8 cellular contexts compared by ENCODE assay signal in genomic region chr9:87793292-87793691, GRCh38.
A peak's percentile ranks its signal among the peaks of the same experiment; 100 is the strongest.
DNase-seq lines count a peak whose midpoint lies in the region; ATAC-seq and TF ChIP-seq lines count a peak whose summit lies in the region.

No MANE protein-coding gene starts in this region.

- no peaks in the 10 kb centered on the region for H3K9me2 ChIP-seq in Karpas-422 (replicated peaks; ENCODE audit: insufficient read depth, low read length)

- H3K27ac ChIP-seq in Karpas-422 (ENCODE audit: low read length) (no peak overlapping the region), mammary epithelial cell (ENCODE audit: insufficient read depth, low read depth, low read length) (no peak overlapping the region), muscle layer of duodenum (ENCODE audit: low read length) (peak overlapping the region; percentile 62), ovary (no peak overlapping the region)

- in situ Hi-C loops in mammary epithelial cell (cut with MboI; ENCODE audit: low sequenced_read_pairs in 2 of 2): no loop called here

- no peak overlapping the region for H3K9ac ChIP-seq in Karpas-422 (ENCODE audit: low read length)
- no peak overlapping the region for H3K9ac ChIP-seq in mammary epithelial cell (ENCODE audit: insufficient read depth, low read length)

- H3K9me3 ChIP-seq in Karpas-422 (ENCODE audit: low read length) (no peaks in the 10 kb centered on the region), mammary epithelial cell (replicated peaks; ENCODE audit: insufficient read depth, low read length) (no peaks in the 10 kb centered on the region), muscle layer of duodenum (ENCODE audit: control insufficient read depth in 1 of 2, low read length in 2 of 2) (no peaks in the 10 kb centered on the region), ovary (no peaks in the 10 kb centered on the region)

- CTCF ChIA-PET in mammary epithelial cell (lab: Charles Lee; ENCODE audit: low non-redundant PET): no interaction called here

- no TSS peak for BruUV-seq in mammary epithelial cell (replicated peaks; lab: Mats Ljungman, UMichigan)

- intact Hi-C loops in mammary epithelial cell (cut with micrococcal nuclease) (loop anchor here (5.0 kb wide), 1 partner anchor 51 kb away; no protein-coding TSS in a partner anchor), ovary (cut with DNase I) (no loop called here)

- dilution Hi-C loops in mammary epithelial cell (cut with HindIII; ENCODE audit: low sequenced_read_pairs): no loop called here

- H2AFZ ChIP-seq in Karpas-422 (ENCODE audit: low read length) (no peak overlapping the region), mammary epithelial cell (ENCODE audit: low read depth, low read length) (no peak overlapping the region)

- H3K4me3 ChIP-seq in Karpas-422 (ENCODE audit: low read length): no peak overlapping the region
- H3K4me3 ChIP-seq in mammary epithelial cell (replicated peaks in 1 of 3; ENCODE audit: insufficient read depth in 1 of 3, low read depth in 2 of 3, low read length in 3 of 3): no peak overlapping the region
- no peak overlapping the region for H3K4me3 ChIP-seq in muscle layer of duodenum (ENCODE audit: low read depth in 1 of 2, low read length in 2 of 2)
- no peak overlapping the region for H3K4me3 ChIP-seq in ovary

- DNase-seq in AML-193 (lab: John Stamatoyannopoulos, UW) (peak; percentile 75 to 84), Karpas-422 (no peak), mammary epithelial cell (peak; percentile 70), ovary (no peak), NAMALWA (ENCODE audit: low spot score) (no peak)

- peaks cover 5% of the 10 kb centered on the region for H3K4me1 ChIP-seq in Karpas-422 (ENCODE audit: low read length)
- H3K4me1 ChIP-seq in mammary epithelial cell (ENCODE audit: insufficient read depth, low read length): peaks cover 10% of the 10 kb centered on the region
- no peaks in the 10 kb centered on the region for H3K4me1 ChIP-seq in muscle layer of duodenum (ENCODE audit: control insufficient read depth in 1 of 2, insufficient read depth in 2 of 2, low read length in 2 of 2)
- no peaks in the 10 kb centered on the region for H3K4me1 ChIP-seq in ovary (ENCODE audit: insufficient read depth)

- H3K36me3 ChIP-seq in Karpas-422 (ENCODE audit: insufficient read depth, low read length) (no peaks in the 10 kb centered on the region), mammary epithelial cell (ENCODE audit: insufficient read depth, low read length) (no peaks in the 10 kb centered on the region), muscle layer of duodenum (ENCODE audit: control insufficient read depth in 1 of 2, insufficient read depth in 2 of 2, low read length in 2 of 2) (no peaks in the 10 kb centered on the region), ovary (no peaks in the 10 kb centered on the region)

- TF ChIP-seq POLR2A in ovary (IDR thresholded peaks at IDR 0.05): no peak

- no peak for TF ChIP-seq EP300 in ovary (IDR thresholded peaks at IDR 0.05)

- H4K20me1 ChIP-seq in Karpas-422 (ENCODE audit: insufficient read depth, low read depth, low read length): no peaks in the 10 kb centered on the region
- no peaks in the 10 kb centered on the region for H4K20me1 ChIP-seq in mammary epithelial cell (ENCODE audit: insufficient read depth, low read length)

- H3K27me3 ChIP-seq in Karpas-422 (ENCODE audit: low read length): no peaks in the 10 kb centered on the region
- no peaks in the 10 kb centered on the region for H3K27me3 ChIP-seq in mammary epithelial cell (ENCODE audit: insufficient read depth, low read length)
- no peaks in the 10 kb centered on the region for H3K27me3 ChIP-seq in muscle layer of duodenum (ENCODE audit: low read depth, low read length)
- no peaks in the 10 kb centered on the region for H3K27me3 ChIP-seq in ovary

- TF ChIP-seq CTCF in mammary epithelial cell (conservative IDR thresholded peaks at IDR 0.05 in 1 of 2, IDR thresholded peaks at IDR 0.05 in 1 of 2; ENCODE audit: extremely low read depth in 1 of 2, insufficient read depth in 1 of 2, low read depth in 1 of 2, low read length in 2 of 2): no peak
- TF ChIP-seq CTCF in ovary (IDR thresholded peaks at IDR 0.05): no peak

- 78% methylated on average over 6 of the region's 6 CpGs for WGBS in mammary epithelial cell (ENCODE audit: low coverage, missing lambda C conversion rate)
- WGBS in ovary, 3 donors: 49 to 57% (median 53%) methylated on average over 6 of the region's 6 CpGs

- no peak for ATAC-seq in GM21576 (IDR thresholded peaks at IDR 0.05; ENCODE audit: unreplicated experiment)
- no peak for ATAC-seq in HG02840 (IDR thresholded peaks at IDR 0.05; ENCODE audit: low FRiP score, unreplicated experiment)

- H3K4me2 ChIP-seq in Karpas-422 (ENCODE audit: low read depth, low read length, poor library complexity, severe bottlenecking) (peak overlapping the region; percentile 20), mammary epithelial cell (ENCODE audit: insufficient read depth, low read depth, low read length) (no peak overlapping the region)

- H3K79me2 ChIP-seq in Karpas-422 (ENCODE audit: low read length): no peaks in the 10 kb centered on the region
- no peaks in the 10 kb centered on the region for H3K79me2 ChIP-seq in mammary epithelial cell (ENCODE audit: insufficient read depth, low read length)

Comparison
In these comparisons a context has a peak if more than half of its experiments do, and no peak if none do; other contexts are left out.
1. DNase-seq: peak in AML-193 (2 of 2) and mammary epithelial cell (single experiment); none in Karpas-422 (single experiment), ovary (0 of 5) and NAMALWA (single experiment).